17 cellular contexts compared by ENCODE assay signal in the genomic region with DNA sequence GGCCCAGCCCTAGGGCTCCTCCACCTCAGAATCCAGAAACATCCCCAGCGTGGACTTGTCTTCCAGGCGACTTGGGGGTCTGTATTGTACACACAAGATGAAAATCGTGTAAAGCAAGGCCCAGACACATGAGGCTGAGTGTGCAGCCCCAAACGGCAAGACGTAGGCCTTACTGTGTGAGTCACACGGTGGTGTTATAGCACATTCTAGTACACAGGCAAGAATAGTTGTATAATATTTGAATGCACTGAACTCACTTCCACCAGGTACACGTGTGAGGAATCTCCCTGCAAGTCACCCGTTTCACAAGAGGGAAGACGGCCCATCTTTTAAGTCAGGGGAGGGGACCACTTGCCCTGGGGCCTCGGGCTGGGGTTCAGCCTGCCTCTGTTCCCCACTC.
DNase-seq lines count a peak whose midpoint lies in the region; ATAC-seq, FAIRE-seq and TF ChIP-seq lines count a peak whose summit lies in the region.
"Had no signal": no experiment of that assay in that cellular context is flagged by ENCODE, and none has a peak within 500 bp of the region (broad histone marks: within the 10 kb centered on the region; RNA-seq: fewer than 3 reads in every experiment).

No MANE protein-coding gene starts in this region.

- no peaks in the 10 kb centered on the region for H3K27me3 ChIP-seq in gastroesophageal sphincter
- H3K27me3 ChIP-seq in smooth muscle cell (ENCODE audit: low read depth) = no peaks in the 10 kb centered on the region
- no peaks in the 10 kb centered on the region for H3K27me3 ChIP-seq in colonic mucosa
- no peaks in the 10 kb centered on the region for H3K27me3 ChIP-seq in spleen (replicated peaks in 1 of 7)
- H3K27me3 ChIP-seq: ovary had no signal

- H3K9me3 Mint-ChIP-seq in activated naive CD8-positive, alpha-beta T cell treated with anti-CD3 and anti-CD28 coated beads, Interleukin-2, amount 10 ng/mL, durations not matched to agents 7 days and 5 days = no peaks in the 10 kb centered on the region
- H3K9me3 Mint-ChIP-seq: activated T-cell treated with anti-CD3 and anti-CD28 coated beads, Interleukin-2, amount 50 U/mL, for 4 hours; CD4-positive, CD25-positive, alpha-beta regulatory T cell had no signal

- H3K9ac ChIP-seq in smooth muscle cell (ENCODE audit: low read depth) (no peak overlapping the region), colonic mucosa (ENCODE audit: low read depth in 2 of 2, low read length in 2 of 2) (no peak overlapping the region)

- no peak overlapping the region for H3K4me3 Mint-ChIP-seq in activated naive CD8-positive, alpha-beta T cell treated with anti-CD3 and anti-CD28 coated beads, Interleukin-2, amount 10 ng/mL, durations not matched to agents 7 days and 5 days
- H3K4me3 Mint-ChIP-seq: activated T-cell treated with anti-CD3 and anti-CD28 coated beads, Interleukin-2, amount 50 U/mL, for 4 hours; CD4-positive, CD25-positive, alpha-beta regulatory T cell had no signal

- peak; percentile 76 for FAIRE-seq in HTR-8/SVneo (lab: Jason Lieb, UNC)
- FAIRE-seq: RCC 7860, small intestine had no signal

- POLR2A ChIA-PET in activated naive CD8-positive, alpha-beta T cell treated with anti-CD3 and anti-CD28 coated beads, Interleukin-2, amount 10 ng/mL, durations not matched to agents 7 days and 5 days (lab: Charles Lee) = no interaction called here

- no peaks in the 10 kb centered on the region for H3K9me3 ChIP-seq in gastroesophageal sphincter
- H3K9me3 ChIP-seq in smooth muscle cell (replicated peaks; ENCODE audit: low read depth) = no peaks in the 10 kb centered on the region
- no peaks in the 10 kb centered on the region for H3K9me3 ChIP-seq in colonic mucosa
- H3K9me3 ChIP-seq in spleen = no peaks in the 10 kb centered on the region
- H3K9me3 ChIP-seq: ovary, thoracic aorta had no signal

- no peaks in the 10 kb centered on the region for H3K36me3 ChIP-seq in gastroesophageal sphincter
- H3K36me3 ChIP-seq in smooth muscle cell (ENCODE audit: low read depth) = no peaks in the 10 kb centered on the region
- H3K36me3 ChIP-seq in colonic mucosa = no peaks in the 10 kb centered on the region
- peaks cover 0 to 10% (median 0%) of the 10 kb centered on the region in 6 donors for H3K36me3 ChIP-seq in spleen
- H3K36me3 ChIP-seq: ovary, thoracic aorta had no signal

- DNase-seq in HTR-8/SVneo (ENCODE audit: insufficient read length, low spot score) (no peak), smooth muscle cell (lab: John Stamatoyannopoulos, UW; ENCODE audit: unreplicated experiment) (no peak), NCI-H2171 treated with DMSO at 0.1 percent for 48 hours (lab: John Stamatoyannopoulos, UW) (no peak), colonic mucosa (no peak), spleen (no peak)
- DNase-seq in activated naive CD8-positive, alpha-beta T cell treated with anti-CD3 and anti-CD28 coated beads, Interleukin-2, amount 10 ng/mL, durations not matched to agents 7 days and 5 days = no peak
- DNase-seq: activated CD4-positive, alpha-beta T cell treated with anti-CD3 and anti-CD28 coated beads for 48 hours; activated T-cell treated with anti-CD3 and anti-CD28 coated beads, Interleukin-2, amount 50 U/mL, for 4 hours; CD4-positive, CD25-positive, alpha-beta regulatory T cell; cortex of kidney; NCI-H2029 treated with DMSO at 0.1 percent for 48 hours; ovary; small intestine had no signal

- H3K4me2 ChIP-seq in smooth muscle cell = peak overlapping the region; percentile 22

- peaks cover 3% of the 10 kb centered on the region for H3K36me3 Mint-ChIP-seq in activated naive CD8-positive, alpha-beta T cell treated with anti-CD3 and anti-CD28 coated beads, Interleukin-2, amount 10 ng/mL, durations not matched to agents 7 days and 5 days
- H3K36me3 Mint-ChIP-seq: CD4-positive, CD25-positive, alpha-beta regulatory T cell had no signal

- H2AFZ ChIP-seq in smooth muscle cell (ENCODE audit: low read depth) = no peak overlapping the region

- intact Hi-C loops in colonic mucosa (cut with DNase I) (no loop called here), spleen (cut with DNase I; ENCODE audit: low total_unique reads) (no loop called here)

- H3K4me3 ChIP-seq in gastroesophageal sphincter = no peak overlapping the region
- no peak overlapping the region for H3K4me3 ChIP-seq in smooth muscle cell
- no peak overlapping the region for H3K4me3 ChIP-seq in colonic mucosa
- H3K4me3 ChIP-seq in spleen = no peak overlapping the region
- H3K4me3 ChIP-seq: ovary, thoracic aorta had no signal

- TF ChIP-seq EP300 in gastroesophageal sphincter (IDR thresholded peaks at IDR 0.05) = no peak

- H3K4me1 ChIP-seq in gastroesophageal sphincter (peaks cover 3 to 87% (median 25%) of the 10 kb centered on the region in 3 donors), smooth muscle cell (ENCODE audit: low read depth) (peaks cover 42% of the 10 kb centered on the region), colonic mucosa (no peaks in the 10 kb centered on the region), spleen (peaks cover 11 to 100% (median 72%) of the 10 kb centered on the region in 6 donors)

- peak overlapping the region in 3 of 4 donors; percentile 44 to 77 (median 72) for H3K27ac ChIP-seq in gastroesophageal sphincter
- H3K27ac ChIP-seq in smooth muscle cell (ENCODE audit: low read depth) = peak overlapping the region; percentile 60
- H3K27ac ChIP-seq in colonic mucosa = no peak overlapping the region
- peak overlapping the region in 4 of 8 donors; percentile 51 to 68 (median 60) for H3K27ac ChIP-seq in spleen
- H3K27ac ChIP-seq: ovary, thoracic aorta had no signal

- peaks cover 100% of the 10 kb centered on the region for H4K20me1 ChIP-seq in smooth muscle cell (ENCODE audit: low read depth)

- H3K27ac Mint-ChIP-seq in activated naive CD8-positive, alpha-beta T cell treated with anti-CD3 and anti-CD28 coated beads, Interleukin-2, amount 10 ng/mL, durations not matched to agents 7 days and 5 days = peak overlapping the region; percentile 30

- no peaks in the 10 kb centered on the region for H3F3A ChIP-seq in smooth muscle cell (ENCODE audit: low read depth)

- 60 to 90% methylated on average over 2 to 4 of the region's 10 CpGs for WGBS in gastroesophageal sphincter (ENCODE audit: low coverage in 1 of 2), 2 donors
- 69% methylated on average over 10 of the region's 10 CpGs for WGBS in smooth muscle cell (ENCODE audit: low lambda C conversion rate)
- 76 to 83% (median 76%) methylated on average over 9 to 10 of the region's 10 CpGs for WGBS in spleen, 5 donors

- TF ChIP-seq CTCF in gastroesophageal sphincter (IDR thresholded peaks at IDR 0.05) (no peak), smooth muscle cell (IDR thresholded peaks at IDR 0.05; ENCODE audit: borderline replicate concordance, insufficient read depth, poor library complexity, severe bottlenecking) (no peak), colonic mucosa (IDR thresholded peaks at IDR 0.05) (no peak), spleen (IDR thresholded peaks at IDR 0.05 in 8 of 11, conservative IDR thresholded peaks at IDR 0.05 in 3 of 11) (no peak)

- H3K4me1 Mint-ChIP-seq in activated naive CD8-positive, alpha-beta T cell treated with anti-CD3 and anti-CD28 coated beads, Interleukin-2, amount 10 ng/mL, durations not matched to agents 7 days and 5 days = peaks cover 37% of the 10 kb centered on the region

- ATAC-seq in activated naive CD8-positive, alpha-beta T cell treated with anti-CD3 and anti-CD28 coated beads, Interleukin-2, amount 10 ng/mL, durations not matched to agents 7 days and 5 days (ENCODE audit: low read depth) = no peak
- ATAC-seq in gastroesophageal sphincter (no peak), HG03139 (IDR thresholded peaks at IDR 0.05; ENCODE audit: unreplicated experiment) (no peak)

- peaks cover 86% of the 10 kb centered on the region for H3K79me2 ChIP-seq in smooth muscle cell (ENCODE audit: low read depth)

- TF ChIP-seq POLR2A in gastroesophageal sphincter (IDR thresholded peaks at IDR 0.05) = no peak
- TF ChIP-seq POLR2A in spleen (IDR thresholded peaks at IDR 0.05) = no peak

- no peaks in the 10 kb centered on the region for H3K27me3 Mint-ChIP-seq in activated naive CD8-positive, alpha-beta T cell treated with anti-CD3 and anti-CD28 coated beads, Interleukin-2, amount 10 ng/mL, durations not matched to agents 7 days and 5 days
- H3K27me3 Mint-ChIP-seq: CD4-positive, CD25-positive, alpha-beta regulatory T cell had no signal
